Comparison of ENCODE assay signal across 1 cellular context in genomic region chr2:55419514-55420243, GRCh38.
TF ChIP-seq lines count a peak whose summit lies in the region.

Gene CCDC88A (minus strand): TSS chr2:55419856. CDS start chr2:55419079, 777 bp downstream.

TF ChIP-seq in WTC11, 78 proteins besides CTCF, POLR2A, EP300 and RAD21 (continued from another document):
- TF ChIP-seq ZBTB43 (CRISPR knock-in tag; IDR thresholded peaks at IDR 0.05) (0 out of 2 replicates have a peak, but pooled peaks have one; percentile 59), ZNF138 (CRISPR knock-in tag; conservative IDR thresholded peaks at IDR 0.05) (peak; percentile 74; the same call in 1 of the 2 replicates), ZNF232 (CRISPR knock-in tag; IDR thresholded peaks at IDR 0.05) (peak; percentile 97), USF1 (CRISPR knock-in tag; IDR thresholded peaks at IDR 0.05) (peak; percentile 57; the same call in 1 of the 2 replicates), E2F4 (CRISPR knock-in tag; IDR thresholded peaks at IDR 0.05; ENCODE audit: borderline replicate concordance, low read depth) (peak; percentile 56; the same call in 1 of the 2 replicates), MAX (CRISPR knock-in tag; IDR thresholded peaks at IDR 0.05) (peak; percentile 75), ZMAT4 (CRISPR knock-in tag; IDR thresholded peaks at IDR 0.05) (no peak), ATF3 (CRISPR knock-in tag; conservative IDR thresholded peaks at IDR 0.05) (no peak), MXD4 (CRISPR knock-in tag; IDR thresholded peaks at IDR 0.05; ENCODE audit: borderline replicate concordance) (peak; percentile 57; the same call in 1 of the 2 replicates), JAZF1 (CRISPR knock-in tag; IDR thresholded peaks at IDR 0.05) (no peak), JUN (CRISPR knock-in tag; IDR thresholded peaks at IDR 0.05) (no peak), TCF7 (CRISPR knock-in tag; IDR thresholded peaks at IDR 0.05; ENCODE audit: low read depth) (0 out of 2 replicates have a peak, but pooled peaks have one; percentile 44), SMAD3 (CRISPR knock-in tag; IDR thresholded peaks at IDR 0.05; ENCODE audit: borderline replicate concordance) (no peak; the same call in 1 of the 2 replicates), KAT7 (CRISPR knock-in tag; IDR thresholded peaks at IDR 0.05; ENCODE audit: borderline replicate concordance) (0 out of 2 replicates have a peak, but pooled peaks have one; percentile 78), USF2 (CRISPR knock-in tag; IDR thresholded peaks at IDR 0.05) (no peak; the same call in 1 of the 2 replicates), HMGXB4 (CRISPR knock-in tag; IDR thresholded peaks at IDR 0.05) (peak; percentile 95), NR2C2 (CRISPR knock-in tag; IDR thresholded peaks at IDR 0.05) (no peak), ZNF532 (CRISPR knock-in tag; IDR thresholded peaks at IDR 0.05; ENCODE audit: borderline replicate concordance) (no peak), CREM (CRISPR knock-in tag; IDR thresholded peaks at IDR 0.05) (peak; percentile 89), IRF1 (CRISPR knock-in tag; IDR thresholded peaks at IDR 0.05) (no peak), ZNF425 (CRISPR knock-in tag; conservative IDR thresholded peaks at IDR 0.05) (no peak), GRHL2 (CRISPR knock-in tag; IDR thresholded peaks at IDR 0.05; ENCODE audit: insufficient replicate concordance, severe bottlenecking) (no peak), ETV6 (CRISPR knock-in tag; IDR thresholded peaks at IDR 0.05) (peak; percentile 80), SOX15 (CRISPR knock-in tag; IDR thresholded peaks at IDR 0.05) (no peak), SMAD4 (CRISPR knock-in tag; IDR thresholded peaks at IDR 0.05) (peak; percentile 81), PRDM15 (CRISPR knock-in tag; IDR thresholded peaks at IDR 0.05) (no peak), HMGA2 (CRISPR knock-in tag; IDR thresholded peaks at IDR 0.05) (no peak)
